In genomic region chr2:169819106-169819505, GRCh38 we compare ENCODE assay signal across 1 cellular context.
TF ChIP-seq lines count a peak whose summit lies in the region.

No MANE protein-coding gene starts in this region.

TF ChIP-seq in SK-N-SH treated with all-trans-retinoic acid at 6 μM for 48 hours, 23 proteins besides CTCF, POLR2A, EP300 and RAD21 (continued from another document):
- TF ChIP-seq TSHZ2 (CRISPR knock-in tag; IDR thresholded peaks at IDR 0.05) (no peak), ZC3H10 (CRISPR knock-in tag; IDR thresholded peaks at IDR 0.05) (no peak), POU6F1 (CRISPR knock-in tag; IDR thresholded peaks at IDR 0.05; ENCODE audit: borderline replicate concordance, low read depth) (no peak), TCF4 (CRISPR knock-in tag; IDR thresholded peaks at IDR 0.05; ENCODE audit: borderline replicate concordance) (no peak), GLIS3 (CRISPR knock-in tag; IDR thresholded peaks at IDR 0.05) (no peak), PPARA (CRISPR knock-in tag; IDR thresholded peaks at IDR 0.05; ENCODE audit: borderline replicate concordance) (no peak), ZNF8 (CRISPR knock-in tag; IDR thresholded peaks at IDR 0.05) (no peak), CSRNP3 (CRISPR knock-in tag; IDR thresholded peaks at IDR 0.05) (no peak), ZFP30 (CRISPR knock-in tag; IDR thresholded peaks at IDR 0.05) (no peak), OSR1 (CRISPR knock-in tag; IDR thresholded peaks at IDR 0.05) (no peak), ZFP3 (CRISPR knock-in tag; IDR thresholded peaks at IDR 0.05) (no peak)
